ENCODE assay signal across 16 cellular contexts in genomic region chr1:201731592-201731991, GRCh38.
DNase-seq lines count a peak whose midpoint lies in the region; ATAC-seq and TF ChIP-seq lines count a peak whose summit lies in the region.
"Had no signal": no experiment of that assay in that cellular context is flagged by ENCODE, and none has a peak within 500 bp of the region (broad histone marks: within the 10 kb centered on the region; RNA-seq: fewer than 3 reads in every experiment).

No MANE protein-coding gene starts in this region.

- peak overlapping the region; percentile 0 to 11 for H2BK12ac ChIP-seq in mesenchymal stem cell (ENCODE audit: low read length in 2 of 2)

- no peak overlapping the region for H3K27ac ChIP-seq in SJCRH30
- H3K27ac ChIP-seq in ectodermal cell (ENCODE audit: insufficient read depth, low read depth, low read length, poor library complexity, severe bottlenecking): peak overlapping the region; percentile 32
- no peak overlapping the region for H3K27ac ChIP-seq in mesenchymal stem cell (ENCODE audit: low read length, poor library complexity, severe bottlenecking)
- H3K27ac ChIP-seq in tibial nerve: peak overlapping the region in 1 of 4 donors; percentile 47
- H3K27ac ChIP-seq: HL-60, PC-9 had no signal

- H3K18ac ChIP-seq in mesenchymal stem cell (ENCODE audit: low read depth in 1 of 2, low read length in 2 of 2): peak overlapping the region; percentile 47 to 90

- no peak overlapping the region for H3K9ac ChIP-seq in mesenchymal stem cell (ENCODE audit: low read length)

- peaks cover 36% of the 10 kb centered on the region for H3K79me1 ChIP-seq in mesenchymal stem cell (replicated peaks; ENCODE audit: low read length, poor library complexity, severe bottlenecking)

- H3K27me3 ChIP-seq in SJCRH30: no peaks in the 10 kb centered on the region
- no peaks in the 10 kb centered on the region for H3K27me3 ChIP-seq in ectodermal cell (ENCODE audit: control insufficient read depth, insufficient read depth, low read length, poor library complexity, severe bottlenecking)
- no peaks in the 10 kb centered on the region for H3K27me3 ChIP-seq in mesenchymal stem cell (ENCODE audit: control insufficient read depth in 1 of 2, insufficient read depth in 1 of 2, low read length in 2 of 2)
- no peaks in the 10 kb centered on the region for H3K27me3 ChIP-seq in tibial nerve
- H3K27me3 ChIP-seq in H7 (ENCODE audit: control insufficient read depth, insufficient read depth, low read length): no peaks in the 10 kb centered on the region

- ATAC-seq in GM18502 (IDR thresholded peaks at IDR 0.05; ENCODE audit: poor library complexity, unreplicated experiment): no peak

- TF ChIP-seq POLR2A in tibial nerve (IDR thresholded peaks at IDR 0.05): no peak

- H2BK120ac ChIP-seq in mesenchymal stem cell (ENCODE audit: low read depth, low read length): peak overlapping the region; percentile 45

- H3K4me3 ChIP-seq in SJCRH30 (no peak overlapping the region), ectodermal cell (ENCODE audit: insufficient read depth, low read depth, low read length) (no peak overlapping the region), mesenchymal stem cell (ENCODE audit: insufficient read depth in 1 of 2, low read depth in 1 of 2, low read length in 2 of 2) (no peak overlapping the region), tibial nerve (no peak overlapping the region), H7 (ENCODE audit: insufficient read depth, low read depth, low read length) (no peak overlapping the region)
- H3K4me3 ChIP-seq: PC-9 had no signal

- peak; percentile 57 to 69 for DNase-seq in SJCRH30
- DNase-seq in mesenchymal stem cell: peak; percentile 75
- peak; percentile 29 for DNase-seq in superior temporal gyrus (ENCODE audit: extremely low spot score)
- no peak for DNase-seq in tibial nerve (ENCODE audit: low spot score in 2 of 2)
- DNase-seq in GM19240 (ENCODE audit: insufficient read length, low spot score): no peak
- no peak for DNase-seq in H7
- DNase-seq: activated naive CD4-positive, alpha-beta T cell treated with anti-CD3 and anti-CD28 coated beads, Interleukin-2, amount 10 ng/mL, durations not matched to agents 7 days and 5 days; GOT3; KBM-7; NCI-H2107; occipital lobe; PC-9; small intestine had no signal

- no peak overlapping the region for H3K14ac ChIP-seq in mesenchymal stem cell (ENCODE audit: low read length in 2 of 2)

- H3K4me1 ChIP-seq in SJCRH30: peaks cover 44% of the 10 kb centered on the region
- H3K4me1 ChIP-seq in ectodermal cell (ENCODE audit: control insufficient read depth, insufficient read depth, low read length): peaks cover 28% of the 10 kb centered on the region
- peaks cover 19% of the 10 kb centered on the region for H3K4me1 ChIP-seq in mesenchymal stem cell (ENCODE audit: control insufficient read depth, insufficient read depth, low read depth, low read length)
- peaks cover 0 to 36% (median 1%) of the 10 kb centered on the region in 4 donors for H3K4me1 ChIP-seq in tibial nerve

- H4K8ac ChIP-seq in mesenchymal stem cell (ENCODE audit: low read length): peak overlapping the region; percentile 39

- peak overlapping the region in 1 of 2 experiments; percentile 6 for H3K23ac ChIP-seq in mesenchymal stem cell (ENCODE audit: low read length in 2 of 2)

- no peak overlapping the region for H4K91ac ChIP-seq in mesenchymal stem cell (ENCODE audit: low read length)

- H2AFZ ChIP-seq in mesenchymal stem cell (ENCODE audit: low read depth, low read length): no peak overlapping the region
- H2AFZ ChIP-seq: PC-9 had no signal

- H3K36me3 ChIP-seq in SJCRH30: peaks cover 2% of the 10 kb centered on the region; the same call in 1 of the 2 replicates
- no peaks in the 10 kb centered on the region for H3K36me3 ChIP-seq in ectodermal cell (ENCODE audit: control insufficient read depth, insufficient read depth, low read length)
- peaks cover 3 to 45% of the 10 kb centered on the region in 2 experiments for H3K36me3 ChIP-seq in mesenchymal stem cell (ENCODE audit: control insufficient read depth in 1 of 2, insufficient read depth in 2 of 2, low read depth in 1 of 2, low read length in 2 of 2)
- no peaks in the 10 kb centered on the region for H3K36me3 ChIP-seq in tibial nerve
- no peaks in the 10 kb centered on the region for H3K36me3 ChIP-seq in H7 (replicated peaks; ENCODE audit: control insufficient read depth, insufficient read depth, low read length)

- WGBS in ectodermal cell, 2 experiments: 88 to 92% methylated on average over 1 of the region's 1 CpG
- 42% methylated on average over 1 of the region's 1 CpG for WGBS in mesenchymal stem cell
- 60 to 77% methylated on average over 1 of the region's 1 CpG for WGBS in tibial nerve, 2 donors

- H3K4ac ChIP-seq in mesenchymal stem cell (ENCODE audit: low read depth in 1 of 2, low read length in 2 of 2): peak overlapping the region; percentile 48 to 56

- H2BK5ac ChIP-seq in mesenchymal stem cell (ENCODE audit: low read depth, low read length, poor library complexity, severe bottlenecking): no peak overlapping the region

- H3K4me2 ChIP-seq in mesenchymal stem cell (ENCODE audit: low read length, poor library complexity, severe bottlenecking): no peak overlapping the region
- H3K4me2 ChIP-seq: PC-9 had no signal

- H3K9me3 ChIP-seq in SJCRH30 (replicated peaks): no peaks in the 10 kb centered on the region
- H3K9me3 ChIP-seq in ectodermal cell (ENCODE audit: control insufficient read depth, low read length): no peaks in the 10 kb centered on the region
- no peaks in the 10 kb centered on the region for H3K9me3 ChIP-seq in mesenchymal stem cell (ENCODE audit: control insufficient read depth, low read length)
- no peaks in the 10 kb centered on the region for H3K9me3 ChIP-seq in tibial nerve

- TF ChIP-seq CTCF in tibial nerve (IDR thresholded peaks at IDR 0.05): no peak

- no peak overlapping the region for H2AK5ac ChIP-seq in mesenchymal stem cell (ENCODE audit: low read length, severe bottlenecking)

- no peak overlapping the region for H2BK15ac ChIP-seq in mesenchymal stem cell (ENCODE audit: low read depth, poor library complexity, severe bottlenecking)

- TF ChIP-seq EP300 in tibial nerve (IDR thresholded peaks at IDR 0.05): no peak

Comparison
In these comparisons a context has a peak if more than half of its experiments do, and no peak if none do; other contexts are left out.
1. DNase-seq: peak in SJCRH30 (2 of 2), mesenchymal stem cell (single experiment) and superior temporal gyrus (single experiment); none in tibial nerve (0 of 2), GM19240 (single experiment) and H7 (single experiment).